Comparison of ENCODE assay signal across 1 cellular context in genomic region chr14:91060472-91061308, GRCh38.
TF ChIP-seq lines count a peak whose summit lies in the region.

RPS6KA5 (minus strand) TSS chr14:91060641; CDS start chr14:91060434, 207 bp downstream.

TF ChIP-seq in HepG2, 621 proteins besides CTCF, POLR2A, EP300 and RAD21 (continued from another document and continues in another):
- TF ChIP-seq ZNF18 (CRISPR knock-in tag; IDR thresholded peaks at IDR 0.05; ENCODE audit: insufficient replicate concordance) (no peak), PRPF4 (IDR thresholded peaks at IDR 0.05; ENCODE audit: low read depth, low read length, poor library complexity, severe bottlenecking) (no peak), ZGPAT (CRISPR knock-in tag; IDR thresholded peaks at IDR 0.05) (peak; percentile 63), ZNF670 (CRISPR knock-in tag; IDR thresholded peaks at IDR 0.05; ENCODE audit: borderline replicate concordance) (no peak; the same call in 1 of the 2 replicates), ATF3 (CRISPR knock-in tag; IDR thresholded peaks at IDR 0.05) (0 out of 2 replicates have a peak, but pooled peaks have one; percentile 28), ZNF646 (CRISPR knock-in tag; IDR thresholded peaks at IDR 0.05) (no peak), PTBP1 (IDR thresholded peaks at IDR 0.05; ENCODE audit: low read depth, low read length, poor library complexity, severe bottlenecking) (peak; percentile 30), BCL6 (CRISPR knock-in tag; IDR thresholded peaks at IDR 0.05) (no peak), FOXO4 (CRISPR knock-in tag; conservative IDR thresholded peaks at IDR 0.05) (no peak), ZNF160 (CRISPR knock-in tag; IDR thresholded peaks at IDR 0.05) (no peak), SP4 (CRISPR knock-in tag; IDR thresholded peaks at IDR 0.05) (peak; percentile 99), SMARCE1 (IDR thresholded peaks at IDR 0.05; ENCODE audit: borderline replicate concordance) (no peak), ISL2 (CRISPR knock-in tag; IDR thresholded peaks at IDR 0.05) (peak; percentile 43; the same call in 1 of the 2 replicates), REXO4 (CRISPR knock-in tag; IDR thresholded peaks at IDR 0.05; ENCODE audit: borderline replicate concordance) (no peak), RCOR2 (CRISPR knock-in tag; IDR thresholded peaks at IDR 0.05) (no peak), TEAD2 (CRISPR knock-in tag; IDR thresholded peaks at IDR 0.05) (peak; percentile 73; the same call in 1 of the 2 replicates), MXD4 (CRISPR knock-in tag; IDR thresholded peaks at IDR 0.05) (peak; percentile 98), MIXL1 (CRISPR knock-in tag; IDR thresholded peaks at IDR 0.05) (no peak), ZFX (CRISPR knock-in tag; IDR thresholded peaks at IDR 0.05; ENCODE audit: low read depth) (no peak; the same call in 1 of the 2 replicates), TIGD3 (CRISPR knock-in tag; IDR thresholded peaks at IDR 0.05; ENCODE audit: borderline replicate concordance) (no peak), PAX8 (CRISPR knock-in tag; IDR thresholded peaks at IDR 0.05; ENCODE audit: borderline replicate concordance) (no peak), KLF11 (CRISPR knock-in tag; IDR thresholded peaks at IDR 0.05) (peak; percentile 57; the same call in 1 of the 2 replicates), PRDM10 (CRISPR knock-in tag; IDR thresholded peaks at IDR 0.05; ENCODE audit: low read depth) (no peak), HMGXB3 (CRISPR knock-in tag; IDR thresholded peaks at IDR 0.05; ENCODE audit: borderline replicate concordance) (peak; percentile 50; the same call in 1 of the 2 replicates), TCF12 (IDR thresholded peaks at IDR 0.05) (no peak), TCF12 (CRISPR knock-in tag; IDR thresholded peaks at IDR 0.05) (no peak), ZNF138 (CRISPR knock-in tag; IDR thresholded peaks at IDR 0.05; ENCODE audit: low read depth) (no peak), YEATS2 (CRISPR knock-in tag; IDR thresholded peaks at IDR 0.05; ENCODE audit: borderline replicate concordance) (peak; percentile 64), TFE3 (CRISPR knock-in tag; IDR thresholded peaks at IDR 0.05) (0 out of 2 replicates have a peak, but pooled peaks have one; percentile 8)
